8 cellular contexts compared by ENCODE assay signal in the genomic region with DNA sequence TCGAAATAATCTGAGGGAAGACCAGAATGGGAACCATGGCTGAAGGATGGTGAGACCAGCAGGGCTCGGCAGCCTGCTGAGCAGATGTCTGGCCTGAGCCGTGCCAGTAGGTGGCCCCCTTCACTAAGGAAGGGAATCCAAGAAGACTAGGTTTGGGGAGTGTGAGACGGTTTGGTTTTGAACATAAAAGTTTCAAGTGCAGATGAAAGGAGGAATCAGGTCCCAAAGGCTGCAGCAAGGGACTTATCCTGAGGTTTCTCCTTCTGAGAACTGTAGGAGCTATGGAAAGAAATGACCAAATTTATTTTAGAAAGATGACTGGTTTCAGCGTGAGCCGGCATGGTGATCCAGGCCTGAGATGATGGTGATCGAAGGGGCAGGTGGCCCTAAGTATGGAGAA. TPM values are rescaled to one million over a fixed set of nuclear protein-coding genes. Genes with fewer than 3 reads are reported as not detected.
DNase-seq lines count a peak whose midpoint lies in the region; ATAC-seq and TF ChIP-seq lines count a peak whose summit lies in the region.

No MANE protein-coding gene starts in this region.

- no peak for ATAC-seq in GM19023 (IDR thresholded peaks at IDR 0.05; ENCODE audit: unreplicated experiment)

- WGBS in spleen, 5 donors: 48 to 54% (median 51%) methylated on average over 7 of the region's 7 CpGs

- no peaks in the 10 kb centered on the region for H3K27me3 ChIP-seq in spleen (replicated peaks in 1 of 7)

- TF ChIP-seq CTCF in GM12801 (IDR thresholded peaks at IDR 0.05; ENCODE audit: extremely low read depth, insufficient read length) (peak; percentile 27), spleen (IDR thresholded peaks at IDR 0.05 in 8 of 11, conservative IDR thresholded peaks at IDR 0.05 in 3 of 11) (peak in 10 of 11 experiments; percentile 41 to 87 (median 72))

- H3K9me3 ChIP-seq in spleen: no peaks in the 10 kb centered on the region

- H3K27ac ChIP-seq in spleen: no peak overlapping the region

- peaks cover 8 to 72% (median 46%) of the 10 kb centered on the region in 6 donors for H3K4me1 ChIP-seq in spleen

- TF ChIP-seq POLR2A in spleen (IDR thresholded peaks at IDR 0.05): no peak

- peaks cover 0 to 11% (median 0%) of the 10 kb centered on the region in 6 donors for H3K36me3 ChIP-seq in spleen

- intact Hi-C loops in spleen (cut with DNase I; ENCODE audit: low total_unique reads): loop anchor here (5.0 to 10.0 kb wide), 3 partner anchors 97 to 400 kb away; partner anchors contain the start of gene FITM2

- no peak overlapping the region for H3K4me3 ChIP-seq in spleen

- DNase-seq in NCI-H1092 treated with DMSO at 0.1 percent for 48 hours (lab: John Stamatoyannopoulos, UW) (peak; percentile 48), T-helper 9 cell (peak; percentile 62), anterior cingulate cortex (lab: John Stamatoyannopoulos, UW) (peak in 50 of 58 donors; percentile 6 to 75 (median 38)), hypothalamus (lab: John Stamatoyannopoulos, UW) (peak in 36 of 51 donors; percentile 2 to 71 (median 42)), spleen (peak; percentile 87), GM19240 (ENCODE audit: insufficient read length, low spot score) (no peak)

RNA-seq across cellular contexts. Expression of gene OSER1, which starts 4.6 kb away (rescaled TPM):
- total RNA-seq in spleen: 10 to 100 TPM; 28.5 to 42.0 (median 36.1) TPM
- polyA plus RNA-seq in spleen: 10 to 100 TPM; 36.9 to 47.0 (median 40.6) TPM

RNA-seq across cellular contexts. Expression of gene JPH2, which starts 28.1 kb away (rescaled TPM):
- total RNA-seq in spleen: 1 to 10 TPM; 1.0 to 4.4 (median 1.3) TPM
- 1 to 10 TPM in 1 of 3 donors, under 1 TPM in 2; 0.50 to 2.7 (median 0.76) TPM for polyA plus RNA-seq in spleen

RNA-seq across cellular contexts. Expression of gene GDAP1L1, which starts 32.0 kb away (rescaled TPM):
- total RNA-seq in spleen: not detected
- polyA plus RNA-seq in spleen: not detected
